In genomic region chr11:66216911-66217310, GRCh38 we compare ENCODE assay signal across 1 cellular context.
TF ChIP-seq lines count a peak whose summit lies in the region.

No MANE protein-coding gene starts in this region.

TF ChIP-seq in K562, 482 proteins besides CTCF, POLR2A, EP300 and RAD21:
- peak; percentile 71 for TF ChIP-seq USF1 (CRISPR knock-in tag; IDR thresholded peaks at IDR 0.05)
- no peak for TF ChIP-seq PYGO2 (tag; IDR thresholded peaks at IDR 0.05)
